In genomic region chr1:227786673-227787512, GRCh38 we compare ENCODE assay signal across 8 cellular contexts. TPM values are rescaled to one million over a fixed set of nuclear protein-coding genes. Genes with fewer than 3 reads are reported as not detected.
DNase-seq lines count a peak whose midpoint lies in the region; ATAC-seq and TF ChIP-seq lines count a peak whose summit lies in the region.

No MANE protein-coding gene starts in this region.

- no peak overlapping the region for H2BK5ac ChIP-seq in trophoblast cell (ENCODE audit: low read depth, low read length, poor library complexity)

- H3K9ac ChIP-seq in trophoblast cell (ENCODE audit: low read length) = no peak overlapping the region

- H2AFZ ChIP-seq in trophoblast cell (ENCODE audit: insufficient read depth, low read length, poor library complexity) = peak overlapping the region; percentile 8

- peaks cover 4 to 5% of the 10 kb centered on the region in 2 experiments for H3K36me3 ChIP-seq in trophoblast cell (ENCODE audit: control insufficient read depth in 1 of 2, insufficient read depth in 2 of 2, low read length in 2 of 2)

- no peak for TF ChIP-seq CTCF in fibroblast of villous mesenchyme (IDR thresholded peaks at IDR 0.05; ENCODE audit: insufficient read depth, low read depth, low read length)

- no peak overlapping the region for H3K4ac ChIP-seq in trophoblast cell (ENCODE audit: low read depth, low read length)

- peaks cover 16 to 24% of the 10 kb centered on the region in 2 experiments for H3K4me1 ChIP-seq in trophoblast cell (ENCODE audit: control insufficient read depth in 1 of 2, insufficient read depth in 2 of 2, low read length in 2 of 2)

- no peak overlapping the region for H2AK5ac ChIP-seq in trophoblast cell (ENCODE audit: low read length)

- no peak overlapping the region for H4K12ac ChIP-seq in trophoblast cell (ENCODE audit: low read depth, low read length)

- no CpG with 5 or more reads among the region's 45 CpGs for WGBS in trophoblast cell (ENCODE audit: extremely low coverage, insufficient coverage, insufficient read length)

- H3K27ac Mint-ChIP-seq in T-helper 17 cell = peak overlapping the region; percentile 54

- peak overlapping the region; percentile 27 for H2BK120ac ChIP-seq in trophoblast cell (ENCODE audit: insufficient read depth, low read length, poor library complexity)

- H3K9me3 Mint-ChIP-seq in activated T-cell treated with anti-CD3 and anti-CD28 coated beads, Interleukin-2, amount 50 U/mL, for 4 hours = no peaks in the 10 kb centered on the region

- peaks cover 23% of the 10 kb centered on the region for H3K4me1 Mint-ChIP-seq in activated T-cell treated with anti-CD3 and anti-CD28 coated beads, Interleukin-2, amount 50 U/mL, for 4 hours (ENCODE audit: low read depth)
- peaks cover 18% of the 10 kb centered on the region for H3K4me1 Mint-ChIP-seq in T-helper 17 cell

- H3K9me3 ChIP-seq in T-helper 17 cell (ENCODE audit: control insufficient read depth, low read length, poor library complexity, severe bottlenecking) = no peaks in the 10 kb centered on the region
- peaks cover 3% of the 10 kb centered on the region for H3K9me3 ChIP-seq in trophoblast cell (ENCODE audit: insufficient read depth, low read depth, low read length)

- H3K79me1 ChIP-seq in trophoblast cell (ENCODE audit: low read length) = peaks cover 9% of the 10 kb centered on the region

- H3K14ac ChIP-seq in trophoblast cell (ENCODE audit: low read length) = peak overlapping the region; percentile 41

- peak overlapping the region; percentile 58 for H4K91ac ChIP-seq in trophoblast cell (ENCODE audit: low read depth, low read length)

- H4K8ac ChIP-seq in trophoblast cell (ENCODE audit: low read depth, low read length) = no peak overlapping the region

- peaks cover 5% of the 10 kb centered on the region for H3K36me3 Mint-ChIP-seq in activated T-cell treated with anti-CD3 and anti-CD28 coated beads, Interleukin-2, amount 50 U/mL, for 4 hours (ENCODE audit: insufficient read depth)
- no peaks in the 10 kb centered on the region for H3K36me3 Mint-ChIP-seq in T-helper 17 cell (ENCODE audit: low read depth)

- H3K4me2 ChIP-seq in trophoblast cell (ENCODE audit: low read length) = peak overlapping the region; percentile 85

- no peak overlapping the region for H3K23ac ChIP-seq in trophoblast cell (ENCODE audit: low read length)

- ATAC-seq in activated T-cell treated with anti-CD3 and anti-CD28 coated beads, Interleukin-2, amount 50 U/mL, for 4 hours = no peak
- ATAC-seq in T-helper 17 cell (no peak), HG02973 (IDR thresholded peaks at IDR 0.05; ENCODE audit: unreplicated experiment) (no peak), HG03460 (IDR thresholded peaks at IDR 0.05; ENCODE audit: unreplicated experiment) (no peak)

- H3K18ac ChIP-seq in trophoblast cell (ENCODE audit: low read length) = peak overlapping the region; percentile 54

- peak overlapping the region; percentile 78 for H3K4me3 Mint-ChIP-seq in activated T-cell treated with anti-CD3 and anti-CD28 coated beads, Interleukin-2, amount 50 U/mL, for 4 hours
- peak overlapping the region; percentile 88 for H3K4me3 Mint-ChIP-seq in T-helper 17 cell

- H2BK12ac ChIP-seq in trophoblast cell (ENCODE audit: low read length) = peak overlapping the region; percentile 8

- no peaks in the 10 kb centered on the region for H3K27me3 Mint-ChIP-seq in activated T-cell treated with anti-CD3 and anti-CD28 coated beads, Interleukin-2, amount 50 U/mL, for 4 hours (ENCODE audit: low read depth)
- H3K27me3 Mint-ChIP-seq in T-helper 17 cell = no peaks in the 10 kb centered on the region

- no peaks in the 10 kb centered on the region for H3K79me2 ChIP-seq in trophoblast cell (ENCODE audit: control insufficient read depth, insufficient read depth, low read length, poor library complexity)

- no peak overlapping the region for H3K27ac ChIP-seq in trophoblast cell (ENCODE audit: low read depth, low read length)

- no peaks in the 10 kb centered on the region for H3K27me3 ChIP-seq in trophoblast cell (ENCODE audit: insufficient read depth, low read length)

- H3K4me3 ChIP-seq in fibroblast of villous mesenchyme (ENCODE audit: low read depth, low read length) (peak overlapping the region; percentile 71), trophoblast cell (ENCODE audit: low read depth, low read length) (peak overlapping the region; percentile 66)

- DNase-seq in activated T-cell treated with anti-CD3 and anti-CD28 coated beads, Interleukin-2, amount 50 U/mL, for 4 hours = no peak
- DNase-seq in activated T-cell treated with anti-CD3 and anti-CD28 coated beads, Interleukin-2, amount 50 U/mL, for 1 hour = no peak
- DNase-seq in T-helper 17 cell (no peak), fibroblast of villous mesenchyme (ENCODE audit: low read depth) (no peak), trophoblast cell (no peak), COR-L47 (lab: John Stamatoyannopoulos, UW) (no peak)

RNA-seq across cellular contexts. Expression of gene PRSS38, which starts 28.6 kb away (rescaled TPM):
- total RNA-seq in activated T-cell treated with anti-CD3 and anti-CD28 coated beads, Interleukin-2, amount 50 U/mL, for 4 hours = not detected
- total RNA-seq in T-helper 17 cell (not detected), fibroblast of villous mesenchyme (not detected in 2 replicates)
- not detected in 2 replicates for polyA plus RNA-seq in trophoblast cell (2013)

RNA-seq across cellular contexts. Expression of gene SNAP47, which starts 51.7 kb away (rescaled TPM):
- total RNA-seq in activated T-cell treated with anti-CD3 and anti-CD28 coated beads, Interleukin-2, amount 50 U/mL, for 4 hours = 10 to 100 TPM; 28.9 to 30.0 (median 29.6) TPM
- 10 to 100 TPM; 20.4 to 23.6 TPM for total RNA-seq in T-helper 17 cell
- 51.9 and 58.3 TPM in 2 replicates for total RNA-seq in fibroblast of villous mesenchyme
- polyA plus RNA-seq in trophoblast cell (2013) = 21.0 and 21.1 TPM in 2 replicates

RNA-seq across cellular contexts. Expression of gene JMJD4, which starts 51.8 kb away (rescaled TPM):
- total RNA-seq in activated T-cell treated with anti-CD3 and anti-CD28 coated beads, Interleukin-2, amount 50 U/mL, for 4 hours = 10 to 100 TPM; 42.2 to 49.0 (median 45.4) TPM
- 10 to 100 TPM in 1 of 2 donors, 1 to 10 TPM in 1; 6.8 to 11.2 TPM for total RNA-seq in T-helper 17 cell
- 25.5 and 32.5 TPM in 2 replicates for total RNA-seq in fibroblast of villous mesenchyme
- polyA plus RNA-seq in trophoblast cell (2013) = 8.1 and 8.8 TPM in 2 replicates
